Comparison of ENCODE assay signal across 8 cellular contexts in genomic region chr18:9135912-9136314, GRCh38. TPM values are rescaled to one million over a fixed set of nuclear protein-coding genes. Genes with fewer than 3 reads are reported as not detected.
DNase-seq lines count a peak whose midpoint lies in the region; ATAC-seq and TF ChIP-seq lines count a peak whose summit lies in the region.

No MANE protein-coding gene starts in this region.

- peaks cover 26% of the 10 kb centered on the region for H3K36me3 Mint-ChIP-seq in activated naive CD4-positive, alpha-beta T cell treated with anti-CD3 and anti-CD28 coated beads for 36 hours (ENCODE audit: low read depth)

- H3K27me3 Mint-ChIP-seq in activated naive CD4-positive, alpha-beta T cell treated with anti-CD3 and anti-CD28 coated beads for 36 hours (ENCODE audit: low read depth) = no peaks in the 10 kb centered on the region

- H3K4me3 Mint-ChIP-seq in activated naive CD4-positive, alpha-beta T cell treated with anti-CD3 and anti-CD28 coated beads for 36 hours = peak overlapping the region; percentile 96

- intact Hi-C loops in activated naive CD4-positive, alpha-beta T cell treated with anti-CD3 and anti-CD28 coated beads for 36 hours (cut with micrococcal nuclease) = loop anchor here (1.0 to 5.0 kb wide), 9 partner anchors 18 to 777 kb away; partner anchors contain the start of genes MTCL1, NDUFV2, PPP4R1 and RALBP1

- H3K9me3 ChIP-seq in WERI-Rb-1 (ENCODE audit: severe bottlenecking) (no peaks in the 10 kb centered on the region), neuron (ENCODE audit: low read length) (no peaks in the 10 kb centered on the region)

- H3K27ac Mint-ChIP-seq in activated naive CD4-positive, alpha-beta T cell treated with anti-CD3 and anti-CD28 coated beads for 36 hours = peak overlapping the region; percentile 96

- CTCF ChIA-PET in activated naive CD4-positive, alpha-beta T cell treated with anti-CD3 and anti-CD28 coated beads for 36 hours (lab: Charles Lee) = interaction anchor here (2.1 kb wide), 1 partner anchor 53 kb away, joined by 6 read pairs; no protein-coding TSS in a partner anchor

- H3K4me3 ChIP-seq in WERI-Rb-1 (ENCODE audit: low read depth, low read length) (peak overlapping the region; percentile 81), fibroblast of villous mesenchyme (ENCODE audit: low read depth, low read length) (peak overlapping the region; percentile 76), neuron (ENCODE audit: low read length) (peak overlapping the region; percentile 60)

- H3K36me3 ChIP-seq in WERI-Rb-1 = peaks cover 27% of the 10 kb centered on the region
- H3K36me3 ChIP-seq in neuron (ENCODE audit: insufficient read depth, low read length) = peaks cover 33% of the 10 kb centered on the region

- ATAC-seq in HG02610 (IDR thresholded peaks at IDR 0.05; ENCODE audit: unreplicated experiment) = peak; percentile 19

- H2AFZ ChIP-seq in neuron (ENCODE audit: low read depth, low read length) = peak overlapping the region; percentile 86

- TF ChIP-seq CTCF in WERI-Rb-1 (IDR thresholded peaks at IDR 0.05; ENCODE audit: low read depth, low read length) (no peak), fibroblast of villous mesenchyme (IDR thresholded peaks at IDR 0.05; ENCODE audit: insufficient read depth, low read depth, low read length) (no peak)

- peaks cover 57% of the 10 kb centered on the region for H3K4me1 Mint-ChIP-seq in activated naive CD4-positive, alpha-beta T cell treated with anti-CD3 and anti-CD28 coated beads for 36 hours (ENCODE audit: low read depth)

- no peaks in the 10 kb centered on the region for H3K9me3 Mint-ChIP-seq in activated naive CD4-positive, alpha-beta T cell treated with anti-CD3 and anti-CD28 coated beads for 36 hours

- DNase-seq in activated naive CD4-positive, alpha-beta T cell treated with anti-CD3 and anti-CD28 coated beads for 36 hours = peak; percentile 48
- DNase-seq in activated naive CD4-positive, alpha-beta T cell treated with Interleukin-2 at 50 U/mL for 16 hours = no peak
- DNase-seq in NCI-H1105 (lab: John Stamatoyannopoulos, UW) = peak; percentile 57
- no peak for DNase-seq in WERI-Rb-1
- no peak for DNase-seq in fibroblast of villous mesenchyme (ENCODE audit: low read depth)
- no peak for DNase-seq in stimulated activated naive CD4-positive, alpha-beta T cell treated with Interleukin-2 at 50 U/mL for 16 hours (lab: John Stamatoyannopoulos, UW)

- no peaks in the 10 kb centered on the region for H3K27me3 ChIP-seq in WERI-Rb-1 (ENCODE audit: insufficient read depth, low read depth, severe bottlenecking)
- no peaks in the 10 kb centered on the region for H3K27me3 ChIP-seq in neuron (ENCODE audit: insufficient read depth, low read length)

- H3K4me1 ChIP-seq in neuron (ENCODE audit: insufficient read depth, low read length) = peaks cover 44% of the 10 kb centered on the region

- H3K27ac ChIP-seq in WERI-Rb-1 = peak overlapping the region; percentile 97

RNA-seq across cellular contexts. Expression of gene ANKRD12, which starts 0.7 kb away (rescaled TPM):
- 10 to 100 TPM; 37.5 to 40.0 TPM for total RNA-seq in activated naive CD4-positive, alpha-beta T cell treated with anti-CD3 and anti-CD28 coated beads for 36 hours
- total RNA-seq in fibroblast of villous mesenchyme = 23.8 and 32.0 TPM in 2 replicates

RNA-seq across cellular contexts. Expression of gene NDUFV2, which starts 33.4 kb away (rescaled TPM):
- total RNA-seq in activated naive CD4-positive, alpha-beta T cell treated with anti-CD3 and anti-CD28 coated beads for 36 hours = 100 to 1,000 TPM; 290 to 303 TPM
- 115 and 127 TPM in 2 replicates for total RNA-seq in fibroblast of villous mesenchyme

Comparison
In these comparisons a context has a peak if more than half of its experiments do, and no peak if none do; other contexts are left out.
1. DNase-seq: peak in activated naive CD4-positive, alpha-beta T cell treated with anti-CD3 and anti-CD28 coated beads for 36 hours (single experiment) and NCI-H1105 (single experiment); none in activated naive CD4-positive, alpha-beta T cell treated with Interleukin-2 at 50 U/mL for 16 hours (single experiment), WERI-Rb-1 (single experiment), fibroblast of villous mesenchyme (single experiment) and stimulated activated naive CD4-positive, alpha-beta T cell treated with Interleukin-2 at 50 U/mL for 16 hours (single experiment).
2. Peak in every context shown above with its lines, with median percentiles within 50 percentile points of each other: H3K4me3 ChIP-seq.